ENCODE assay signal across 11 cellular contexts in the genomic region with DNA sequence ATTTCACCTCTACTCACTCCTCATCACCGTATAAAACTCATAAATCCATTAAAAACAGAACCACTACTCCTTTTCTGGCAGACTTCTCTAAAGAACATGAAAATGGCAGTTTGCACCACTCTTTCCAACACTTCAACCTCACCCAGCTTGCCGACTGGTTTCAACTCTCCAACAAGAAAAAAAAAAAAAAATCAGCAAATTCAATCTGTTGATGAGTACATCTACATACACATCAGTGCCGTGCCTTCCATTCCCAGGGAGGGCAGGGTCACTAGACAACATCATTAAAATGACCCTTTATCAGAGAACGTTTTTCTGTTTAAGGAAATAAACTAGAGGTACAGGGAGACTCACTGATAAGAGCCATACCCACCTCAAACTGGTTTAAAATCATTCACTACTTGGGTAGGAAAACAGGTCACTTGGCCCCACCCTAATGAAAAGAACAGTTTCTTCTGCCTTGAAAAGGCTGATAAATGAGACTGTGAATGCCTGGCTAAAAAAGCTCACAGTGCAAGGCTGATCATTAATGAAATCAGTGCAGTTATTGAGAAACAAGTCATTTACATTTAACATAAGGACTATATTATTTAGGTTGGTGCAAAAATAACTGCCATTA. TPM values are rescaled to one million over a fixed set of nuclear protein-coding genes. Genes with fewer than 3 reads are reported as not detected.
DNase-seq lines count a peak whose midpoint lies in the region; ATAC-seq and TF ChIP-seq lines count a peak whose summit lies in the region.
"Had no signal": no experiment of that assay in that cellular context is flagged by ENCODE, and none has a peak within 500 bp of the region (broad histone marks: within the 10 kb centered on the region; RNA-seq: fewer than 3 reads in every experiment).

No MANE protein-coding gene starts in this region.

- H3K79me2 ChIP-seq in PC-3 (ENCODE audit: low read length) (peaks cover 97% of the 10 kb centered on the region), osteoblast (ENCODE audit: insufficient read depth, low read length) (peaks cover 95% of the 10 kb centered on the region)

- peak overlapping the region; percentile 89 for H3K4me2 ChIP-seq in PC-3 (ENCODE audit: low read length)
- peak overlapping the region; percentile 82 for H3K4me2 ChIP-seq in osteoblast (ENCODE audit: insufficient read depth, low read length)

- TF ChIP-seq CTCF in AG10803 (conservative IDR thresholded peaks at IDR 0.05; ENCODE audit: low read length) (no peak), PC-3 (conservative IDR thresholded peaks at IDR 0.05; ENCODE audit: low read depth, low read length) (no peak), endodermal cell (conservative IDR thresholded peaks at IDR 0.05) (no peak), osteoblast (IDR thresholded peaks at IDR 0.05; ENCODE audit: extremely low read depth, low read depth, low read length) (no peak)

- peaks cover 66% of the 10 kb centered on the region for H3K4me1 Mint-ChIP-seq in endodermal cell
- H3K4me1 Mint-ChIP-seq in activated naive CD8-positive, alpha-beta T cell treated with anti-CD3 and anti-CD28 coated beads, Interleukin-2, amount 50 U/mL, for 24 hours = peaks cover 72% of the 10 kb centered on the region

- H3K27me3 ChIP-seq in PC-3 (ENCODE audit: low read length) = no peaks in the 10 kb centered on the region
- H3K27me3 ChIP-seq in endodermal cell (ENCODE audit: control insufficient read depth, insufficient read depth, low read length, poor library complexity, severe bottlenecking) = no peaks in the 10 kb centered on the region
- no peaks in the 10 kb centered on the region for H3K27me3 ChIP-seq in osteoblast (ENCODE audit: insufficient read depth, low read length)

- H3K9me3 ChIP-seq in PC-3 (ENCODE audit: low read length) (no peaks in the 10 kb centered on the region), endodermal cell (ENCODE audit: control insufficient read depth, low read length) (no peaks in the 10 kb centered on the region), osteoblast (ENCODE audit: low read depth, low read length) (no peaks in the 10 kb centered on the region)

- peaks cover 35% of the 10 kb centered on the region for H3K36me3 Mint-ChIP-seq in endodermal cell (ENCODE audit: low read depth)
- H3K36me3 Mint-ChIP-seq in activated naive CD8-positive, alpha-beta T cell treated with anti-CD3 and anti-CD28 coated beads, Interleukin-2, amount 50 U/mL, for 24 hours (ENCODE audit: low read depth) = peaks cover 20% of the 10 kb centered on the region

- H3K27ac ChIP-seq in PC-3 (ENCODE audit: low read length) (peak overlapping the region; percentile 98), endodermal cell (ENCODE audit: low read depth, low read length) (no peak overlapping the region), osteoblast (ENCODE audit: low read depth, low read length) (peak overlapping the region; percentile 95)

- peaks cover 13% of the 10 kb centered on the region for H3K27me3 Mint-ChIP-seq in endodermal cell (ENCODE audit: insufficient read depth)
- H3K27me3 Mint-ChIP-seq in activated naive CD8-positive, alpha-beta T cell treated with anti-CD3 and anti-CD28 coated beads, Interleukin-2, amount 50 U/mL, for 24 hours = no peaks in the 10 kb centered on the region
- H3K27me3 Mint-ChIP-seq: naive thymus-derived CD4-positive, alpha-beta T cell had no signal

- intact Hi-C loops in PC-3 (cut with micrococcal nuclease) = loop anchor here (2.0 to 10.0 kb wide), 4 partner anchors 21 to 133 kb away; no protein-coding TSS in a partner anchor

- H3K4me3 ChIP-seq in AG10803 (ENCODE audit: low read length) = peak overlapping the region; percentile 53
- peak overlapping the region; percentile 67 for H3K4me3 ChIP-seq in PC-3 (ENCODE audit: low read length)
- H3K4me3 ChIP-seq in endodermal cell (ENCODE audit: low read length) = peak overlapping the region; percentile 67
- H3K4me3 ChIP-seq in osteoblast (ENCODE audit: insufficient read depth, low read length) = peak overlapping the region; percentile 75

- H3K9me3 Mint-ChIP-seq in endodermal cell = no peaks in the 10 kb centered on the region
- no peaks in the 10 kb centered on the region for H3K9me3 Mint-ChIP-seq in activated naive CD8-positive, alpha-beta T cell treated with anti-CD3 and anti-CD28 coated beads, Interleukin-2, amount 50 U/mL, for 24 hours
- H3K9me3 Mint-ChIP-seq: naive thymus-derived CD4-positive, alpha-beta T cell had no signal

- no peak overlapping the region for H3K4me3 Mint-ChIP-seq in endodermal cell
- H3K4me3 Mint-ChIP-seq in activated naive CD8-positive, alpha-beta T cell treated with anti-CD3 and anti-CD28 coated beads, Interleukin-2, amount 50 U/mL, for 24 hours = no peak overlapping the region

- no peaks in the 10 kb centered on the region for H3K9me2 ChIP-seq in PC-3 (replicated peaks; ENCODE audit: low read length)

- WGBS in endodermal cell (ENCODE audit: insufficient coverage in 1 of 2, insufficient read length in 1 of 2), 2 experiments = 33 to 34% methylated on average over 2 to 4 of the region's 4 CpGs

- CTCF ChIA-PET in PC-3 (lab: Charles Lee) = interaction anchor here (0.6 kb wide), 1 partner anchor 118 kb away, joined by 3 read pairs; no protein-coding TSS in a partner anchor

- peak overlapping the region; percentile 84 for H3K9ac ChIP-seq in PC-3 (ENCODE audit: low read length)
- H3K9ac ChIP-seq in endodermal cell (ENCODE audit: extremely low read depth, low read length, poor library complexity, severe bottlenecking) = peak overlapping the region; percentile 82

- H2AFZ ChIP-seq in PC-3 (ENCODE audit: low read length) (no peak overlapping the region), osteoblast (ENCODE audit: low read length) (no peak overlapping the region)

- no peak for ATAC-seq in PC-3
- ATAC-seq in GM21737 (IDR thresholded peaks at IDR 0.05; ENCODE audit: unreplicated experiment) = no peak
- no peak for ATAC-seq in activated naive CD8-positive, alpha-beta T cell treated with anti-CD3 and anti-CD28 coated beads, Interleukin-2, amount 50 U/mL, for 24 hours
- ATAC-seq in GM19328 (IDR thresholded peaks at IDR 0.05; ENCODE audit: unreplicated experiment) = no peak

- H4K20me1 ChIP-seq in PC-3 (ENCODE audit: low read length) (peaks cover 75% of the 10 kb centered on the region), osteoblast (ENCODE audit: insufficient read depth, low read length) (peaks cover 75% of the 10 kb centered on the region)

- POLR2A ChIA-PET in PC-3 (lab: Charles Lee; ENCODE audit: unreplicated experiment) = interaction anchor here (0.7 kb wide), 1 partner anchor 49 kb away, joined by 3 read pairs; no protein-coding TSS in a partner anchor

- H3K4me1 ChIP-seq in PC-3 (ENCODE audit: insufficient read depth, low read length) (peaks cover 75% of the 10 kb centered on the region), endodermal cell (ENCODE audit: control insufficient read depth, insufficient read depth, low read length) (peaks cover 48% of the 10 kb centered on the region), osteoblast (ENCODE audit: insufficient read depth, low read length) (peaks cover 87% of the 10 kb centered on the region)

- peak overlapping the region; percentile 38 for H3K27ac Mint-ChIP-seq in endodermal cell
- no peak overlapping the region for H3K27ac Mint-ChIP-seq in activated naive CD8-positive, alpha-beta T cell treated with anti-CD3 and anti-CD28 coated beads, Interleukin-2, amount 50 U/mL, for 24 hours

- H3K36me3 ChIP-seq in PC-3 (ENCODE audit: low read depth, low read length) = peaks cover 59% of the 10 kb centered on the region
- peaks cover 60% of the 10 kb centered on the region for H3K36me3 ChIP-seq in endodermal cell (ENCODE audit: control insufficient read depth, insufficient read depth, low read length)
- H3K36me3 ChIP-seq in osteoblast (ENCODE audit: insufficient read depth, low read length) = peaks cover 76% of the 10 kb centered on the region

- peak; percentile 22 for DNase-seq in AG10803 (ENCODE audit: low read depth)
- no peak for DNase-seq in PC-3
- DNase-seq in endodermal cell = peak; percentile 37
- DNase-seq in osteoblast (ENCODE audit: insufficient read length, low spot score, missing footprints) = no peak
- no peak for DNase-seq in NCI-H510A (lab: John Stamatoyannopoulos, UW)
- no peak for DNase-seq in activated naive CD8-positive, alpha-beta T cell treated with anti-CD3 and anti-CD28 coated beads, Interleukin-2, amount 50 U/mL, for 24 hours
- DNase-seq: DND-41, NCI-H187 treated with DMSO at 0.1 percent for 48 hours had no signal

- BruUV-seq in PC-3 (replicated peaks; lab: Mats Ljungman, UMichigan) = no TSS peak

- peaks cover 33% of the 10 kb centered on the region for H3F3A ChIP-seq in PC-3 (ENCODE audit: low read length, unreplicated experiment)

RNA-seq across cellular contexts. Expression of gene ANXA2, which starts 6.0 kb away (rescaled TPM):
- total RNA-seq in PC-3 (2014; rRNA removed) (2,114 and 2,202 TPM in 2 replicates), endodermal cell (100 to 1,000 TPM; 355 to 392 TPM), osteoblast (2,826 and 3,042 TPM in 2 replicates)
- polyA plus RNA-seq in endodermal cell (2013, experiment 1 of 2) = 280 TPM
- polyA plus RNA-seq in endodermal cell (2013, experiment 2 of 2) = 311 TPM

Comparison
In these comparisons a context has a peak if more than half of its experiments do, and no peak if none do; other contexts are left out.
1. DNase-seq: peak in AG10803 (single experiment) and endodermal cell (single experiment); none in PC-3 (single experiment), osteoblast (single experiment), NCI-H510A (single experiment) and activated naive CD8-positive, alpha-beta T cell treated with anti-CD3 and anti-CD28 coated beads, Interleukin-2, amount 50 U/mL, for 24 hours (single experiment).
2. Peak in every context shown above with its lines, with median percentiles within 50 percentile points of each other: H3K4me3 ChIP-seq.